ENCODE assay signal across 21 cellular contexts in genomic region chr1:67250051-67250653, GRCh38. TPM values are rescaled to one million over a fixed set of nuclear protein-coding genes. Genes with fewer than 3 reads are reported as not detected.
"Had no signal": no experiment of that assay in that cellular context is flagged by ENCODE, and none has a peak within 500 bp of the region (broad histone marks: within the 10 kb centered on the region; RNA-seq: fewer than 3 reads in every experiment).

No MANE protein-coding gene starts in this region.

- H3K27ac Mint-ChIP-seq: activated CD4-positive, alpha-beta memory T cell treated with anti-CD3 and anti-CD28 coated beads, Interleukin-2, amount 10 ng/mL, durations not matched to agents 7 days and 5 days; activated CD4-positive, alpha-beta T cell treated with anti-CD3 and anti-CD28 coated beads for 36 hours; activated T-cell treated with anti-CD3 and anti-CD28 coated beads, Interleukin-2, amount 50 U/mL, for 24 hours had no signal

- H3K4me1 ChIP-seq: body of pancreas, colonic mucosa, gastrocnemius medialis, heart left ventricle, lower lobe of right lung, transverse colon, vagina had no signal

- H3K4me3 Mint-ChIP-seq: activated CD4-positive, alpha-beta memory T cell treated with anti-CD3 and anti-CD28 coated beads, Interleukin-2, amount 10 ng/mL, durations not matched to agents 7 days and 5 days; activated CD4-positive, alpha-beta T cell treated with anti-CD3 and anti-CD28 coated beads for 36 hours; activated T-cell treated with anti-CD3 and anti-CD28 coated beads, Interleukin-2, amount 50 U/mL, for 24 hours had no signal

- H3K27me3 Mint-ChIP-seq: activated CD4-positive, alpha-beta memory T cell treated with anti-CD3 and anti-CD28 coated beads, Interleukin-2, amount 10 ng/mL, durations not matched to agents 7 days and 5 days had no signal

- DNase-seq: activated CD4-positive, alpha-beta memory T cell treated with anti-CD3 and anti-CD28 coated beads, Interleukin-2, amount 10 ng/mL, durations not matched to agents 7 days and 5 days; activated CD4-positive, alpha-beta T cell treated with anti-CD3 and anti-CD28 coated beads for 36 hours; activated naive CD4-positive, alpha-beta T cell treated with anti-CD3 and anti-CD28 coated beads, Interleukin-2, amount 50 U/mL, for 16 hours; activated T-cell treated with anti-CD3 and anti-CD28 coated beads, Interleukin-2, amount 50 U/mL, for 24 hours; body of pancreas; caudate nucleus; colonic mucosa; gastrocnemius medialis; heart left ventricle; left cardiac atrium; lower lobe of right lung; midbrain; stimulated activated naive CD8-positive, alpha-beta T cell treated with anti-CD3 and anti-CD28 coated beads, Interleukin-15, Interleukin-2, amounts not matched to agents 100 U/mL and 50 U/mL, for 24 hours; transverse colon had no signal

- H3K4me3 ChIP-seq: body of pancreas, colonic mucosa, gastrocnemius medialis, heart left ventricle, lower lobe of right lung, transverse colon, vagina had no signal

- ATAC-seq: activated CD4-positive, alpha-beta T cell treated with anti-CD3 and anti-CD28 coated beads for 36 hours; body of pancreas; gastrocnemius medialis; heart left ventricle; left cardiac atrium; lower lobe of right lung; sciatic nerve; stimulated activated naive CD8-positive, alpha-beta T cell treated with anti-CD3 and anti-CD28 coated beads, Interleukin-15, Interleukin-2, amounts not matched to agents 100 U/mL and 50 U/mL, for 24 hours had no signal

- H3K27ac ChIP-seq: body of pancreas, colonic mucosa, epithelial cell of prostate, gastrocnemius medialis, heart left ventricle, lower lobe of right lung, transverse colon, vagina had no signal

- H3K36me3 ChIP-seq: colonic mucosa, gastrocnemius medialis, heart left ventricle, lower lobe of right lung, transverse colon, vagina had no signal

- H3K4me1 Mint-ChIP-seq: activated CD4-positive, alpha-beta memory T cell treated with anti-CD3 and anti-CD28 coated beads, Interleukin-2, amount 10 ng/mL, durations not matched to agents 7 days and 5 days; activated CD4-positive, alpha-beta T cell treated with anti-CD3 and anti-CD28 coated beads for 36 hours had no signal

- H3K27me3 ChIP-seq: body of pancreas, colonic mucosa, gastrocnemius medialis, heart left ventricle, transverse colon, vagina had no signal

RNA-seq across cellular contexts. Expression of gene IL12RB2, which starts 57.5 kb away (rescaled TPM):
- total RNA-seq: myocyte, osteocyte, pulmonary artery endothelial cell had no signal
- polyA plus RNA-seq: neural cell had no signal
